19 cellular contexts compared by ENCODE assay signal in genomic region chr3:37492468-37492867, GRCh38. TPM values are rescaled to one million over a fixed set of nuclear protein-coding genes. Genes with fewer than 3 reads are reported as not detected.
DNase-seq lines count a peak whose midpoint lies in the region; ATAC-seq and TF ChIP-seq lines count a peak whose summit lies in the region.
"Had no signal": no experiment of that assay in that cellular context is flagged by ENCODE, and none has a peak within 500 bp of the region (broad histone marks: within the 10 kb centered on the region; RNA-seq: fewer than 3 reads in every experiment).

No MANE protein-coding gene starts in this region.

- no peak overlapping the region for H3K4me3 ChIP-seq in BLaER1
- peak overlapping the region; percentile 21 for H3K4me3 ChIP-seq in Loucy (ENCODE audit: low read length, poor library complexity, severe bottlenecking)
- H3K4me3 ChIP-seq in esophagus muscularis mucosa = no peak overlapping the region
- H3K4me3 ChIP-seq in skin epidermis = no peak overlapping the region
- H3K4me3 ChIP-seq: cardiac muscle cell, SK-N-MC had no signal

- no peaks in the 10 kb centered on the region for H3F3A ChIP-seq in Loucy (ENCODE audit: low read depth)

- H3K27me3 ChIP-seq in BLaER1 (no peaks in the 10 kb centered on the region), Loucy (ENCODE audit: insufficient read depth, low read length, poor library complexity, severe bottlenecking) (no peaks in the 10 kb centered on the region), esophagus muscularis mucosa (no peaks in the 10 kb centered on the region)

- ATAC-seq in HG03039 (IDR thresholded peaks at IDR 0.05; ENCODE audit: unreplicated experiment) (no peak), HG02938 (IDR thresholded peaks at IDR 0.05; ENCODE audit: unreplicated experiment) (no peak)
- ATAC-seq: WTC11 had no signal

- H2AFZ ChIP-seq in Loucy (ENCODE audit: low read length) = peak overlapping the region; percentile 59; the same call in 1 of the 2 replicates

- H3K27ac ChIP-seq in BLaER1 (peak overlapping the region; percentile 83), esophagus muscularis mucosa (replicated peaks in 1 of 4) (peak overlapping the region; percentile 44 to 66 (median 54)), skin epidermis (peak overlapping the region in 14 of 21 experiments; percentile 3 to 63 (median 32))
- H3K27ac ChIP-seq: cardiac muscle cell, SK-N-MC had no signal

- no peaks in the 10 kb centered on the region for H3K79me2 ChIP-seq in Loucy (ENCODE audit: insufficient read depth, low read length)

- WGBS in esophagus muscularis mucosa = 58% methylated on average over 2 of the region's 2 CpGs

- peaks cover 53% of the 10 kb centered on the region for H3K4me1 ChIP-seq in BLaER1
- H3K4me1 ChIP-seq in Loucy (ENCODE audit: insufficient read depth, low read length, poor library complexity, severe bottlenecking) = peaks cover 35% of the 10 kb centered on the region
- peaks cover 40 to 47% (median 42%) of the 10 kb centered on the region in 4 donors for H3K4me1 ChIP-seq in esophagus muscularis mucosa

- no peaks in the 10 kb centered on the region for H3K9me2 ChIP-seq in Loucy (replicated peaks; ENCODE audit: low read depth, low read length)

- H3K9ac ChIP-seq in BLaER1 (no peak overlapping the region), Loucy (ENCODE audit: low read depth, low read length, poor library complexity, severe bottlenecking) (peak overlapping the region; percentile 35)

- H4K20me1 ChIP-seq in BLaER1 = no peaks in the 10 kb centered on the region
- no peaks in the 10 kb centered on the region for H4K20me1 ChIP-seq in Loucy (ENCODE audit: insufficient read depth, low read length, poor library complexity, severe bottlenecking)

- no peak for DNase-seq in esophagus muscularis mucosa (ENCODE audit: extremely low spot score)
- no peak for DNase-seq in stimulated activated CD4-positive, alpha-beta T cell treated with anti-CD3 and anti-CD28 coated beads, Interleukin-4, amount 100 ng/mL, for 24 hours
- DNase-seq in stimulated activated CD4-positive, alpha-beta T cell treated with anti-CD3 and anti-CD28 coated beads, Interleukin-15, amount 100 ng/mL, for 24 hours = no peak
- DNase-seq: activated CD4-positive, alpha-beta memory T cell treated with anti-CD3 and anti-CD28 coated beads for 36 hours; activated gamma-delta T cell treated with Interleukin-2 at 50 U/mL for 16 hours; CD8-positive, alpha-beta memory T cell; KG1; kidney glomerular epithelial cell; NCI-H446; occipital lobe; retina had no signal

- H3K4me2 ChIP-seq in BLaER1 (peak overlapping the region; percentile 86), Loucy (ENCODE audit: low read depth, low read length, poor library complexity, severe bottlenecking) (peak overlapping the region; percentile 41)

- H3K9me3 ChIP-seq in BLaER1 = peaks cover 24% of the 10 kb centered on the region
- H3K9me3 ChIP-seq in Loucy (ENCODE audit: insufficient read depth, low read depth, low read length) = no peaks in the 10 kb centered on the region
- no peaks in the 10 kb centered on the region for H3K9me3 ChIP-seq in esophagus muscularis mucosa

- intact Hi-C loops in esophagus muscularis mucosa (cut with DNase I) = no loop called here

- no peak for TF ChIP-seq EP300 in esophagus muscularis mucosa (IDR thresholded peaks at IDR 0.05)

- no peak for TF ChIP-seq POLR2A in esophagus muscularis mucosa (IDR thresholded peaks at IDR 0.05; ENCODE audit: low read depth)

- no peaks in the 10 kb centered on the region for H3K36me3 ChIP-seq in BLaER1
- H3K36me3 ChIP-seq in Loucy (ENCODE audit: insufficient read depth, low read length) = no peaks in the 10 kb centered on the region
- H3K36me3 ChIP-seq in esophagus muscularis mucosa = peaks cover 0 to 18% (median 14%) of the 10 kb centered on the region in 4 donors
- H3K36me3 ChIP-seq: cardiac muscle cell had no signal

- no peak for TF ChIP-seq CTCF in Loucy (conservative IDR thresholded peaks at IDR 0.05; ENCODE audit: low read length)
- TF ChIP-seq CTCF in esophagus muscularis mucosa (IDR thresholded peaks at IDR 0.05) = no peak

RNA-seq across cellular contexts. Expression of gene ITGA9, which starts 40.5 kb away (rescaled TPM):
- total RNA-seq in esophagus muscularis mucosa = 10 to 100 TPM; 37.4 to 68.5 (median 59.7) TPM

Comparison
In these comparisons a context has a peak if more than half of its experiments do, and no peak if none do; other contexts are left out.
1. H3K27ac ChIP-seq: peak in every context shown above with its lines; median percentile 83 in BLaER1; 54 in esophagus muscularis mucosa; 32 in skin epidermis.